17 cellular contexts compared by ENCODE assay signal in the genomic region with DNA sequence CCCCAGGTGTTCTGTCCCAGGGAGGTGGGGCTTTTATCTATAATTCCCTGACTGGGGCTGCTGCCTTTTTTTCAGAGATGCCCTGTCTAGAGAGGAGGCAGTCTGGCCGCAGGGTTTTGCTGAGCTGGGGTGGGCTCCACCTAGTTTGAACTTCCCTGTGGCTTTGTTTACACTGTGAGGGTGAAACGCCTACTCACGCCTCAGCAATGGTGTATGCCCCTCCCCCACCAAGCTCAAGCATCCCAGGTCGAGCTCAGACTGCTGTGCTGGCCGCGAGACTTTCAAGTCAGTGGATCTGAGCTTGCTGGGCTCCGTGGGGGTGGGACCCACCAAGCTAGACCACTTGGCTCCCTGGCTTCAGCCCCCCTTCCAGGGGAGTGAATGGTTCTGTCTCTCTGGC.
DNase-seq lines count a peak whose midpoint lies in the region; ATAC-seq, FAIRE-seq and TF ChIP-seq lines count a peak whose summit lies in the region.
"Had no signal": no experiment of that assay in that cellular context is flagged by ENCODE, and none has a peak within 500 bp of the region (broad histone marks: within the 10 kb centered on the region; RNA-seq: fewer than 3 reads in every experiment).

No MANE protein-coding gene starts in this region.

- H2AFZ ChIP-seq in IMR-90 (replicated peaks; ENCODE audit: low read length, poor library complexity), result peak overlapping the region; percentile 58
- peak overlapping the region; percentile 81 for H2AFZ ChIP-seq in H1 (ENCODE audit: low read length)
- no peak overlapping the region for H2AFZ ChIP-seq in mesenchymal stem cell (ENCODE audit: low read depth, low read length)

- H3K9me3 ChIP-seq in IMR-90 (ENCODE audit: control insufficient read depth, insufficient read depth, low read length), result no peaks in the 10 kb centered on the region
- H3K9me3 ChIP-seq in H1 (ENCODE audit: insufficient read depth in 2 of 2, low read depth in 1 of 2, low read length in 1 of 2), result no peaks in the 10 kb centered on the region
- peaks cover 6% of the 10 kb centered on the region for H3K9me3 ChIP-seq in mesenchymal stem cell (ENCODE audit: control insufficient read depth, low read length)

- H3K4me3 Mint-ChIP-seq in nephron progenitor cell (no peak overlapping the region), HFFc6 (no peak overlapping the region)

- in situ Hi-C loops in IMR-90 (cut with MboI; ENCODE audit: low sequenced_read_pairs), result no loop called here

- H3K27ac ChIP-seq in IMR-90 (ENCODE audit: insufficient read depth, low read length), result no peak overlapping the region
- peak overlapping the region; percentile 45; the same call in 1 of the 2 replicates for H3K27ac ChIP-seq in H1 (ENCODE audit: low read depth, low read length)
- H3K27ac ChIP-seq in mesenchymal stem cell (ENCODE audit: low read length, poor library complexity, severe bottlenecking), result no peak overlapping the region
- H3K27ac ChIP-seq: 22Rv1; BLaER1 treated with 17β-estradiol and CSF1 and Interleukin-3, amounts not matched to agents 10 nM and 100 nM had no signal

- H2BK12ac ChIP-seq in H1 (ENCODE audit: low read depth, low read length), result no peak overlapping the region
- no peak overlapping the region for H2BK12ac ChIP-seq in mesenchymal stem cell (ENCODE audit: low read length in 2 of 2)

- no peak overlapping the region for H2BK120ac ChIP-seq in IMR-90 (ENCODE audit: low read depth, low read length)
- H2BK120ac ChIP-seq in H1 (replicated peaks; ENCODE audit: low read depth, low read length), result no peak overlapping the region
- no peak overlapping the region for H2BK120ac ChIP-seq in mesenchymal stem cell (ENCODE audit: low read depth, low read length)

- H3K23ac ChIP-seq in IMR-90 (ENCODE audit: low read depth, low read length), result no peak overlapping the region
- H3K23ac ChIP-seq in H1 (ENCODE audit: insufficient read length), result no peak overlapping the region
- no peak overlapping the region for H3K23ac ChIP-seq in mesenchymal stem cell (ENCODE audit: low read length in 2 of 2)

- H2AK9ac ChIP-seq in IMR-90 (replicated peaks; ENCODE audit: low read depth, low read length, poor library complexity), result no peak overlapping the region

- H4K8ac ChIP-seq in IMR-90 (ENCODE audit: low read depth in 2 of 2, low read length in 2 of 2), result no peak overlapping the region
- H4K8ac ChIP-seq in H1 (ENCODE audit: extremely low read depth, insufficient read depth, low read length), result peak overlapping the region; percentile 79; the same call in 1 of the 2 replicates
- H4K8ac ChIP-seq in mesenchymal stem cell (ENCODE audit: low read length), result no peak overlapping the region

- H4K91ac ChIP-seq in IMR-90 (ENCODE audit: insufficient read depth, low read depth, low read length) (no peak overlapping the region), H1 (replicated peaks; ENCODE audit: insufficient read length, low read length) (no peak overlapping the region), mesenchymal stem cell (ENCODE audit: low read length) (no peak overlapping the region)

- no peak for TF ChIP-seq POLR2A in IMR-90 (IDR thresholded peaks at IDR 0.05; ENCODE audit: low read depth, low read length)
- TF ChIP-seq POLR2A in H1 (IDR thresholded peaks at IDR 0.05; ENCODE audit: control extremely low read depth in 1 of 2, low read depth in 2 of 2, low read length in 2 of 2), result no peak

- H3K4ac ChIP-seq in IMR-90 (ENCODE audit: low read depth, low read length), result no peak overlapping the region
- H3K4ac ChIP-seq in H1 (replicated peaks; ENCODE audit: insufficient read length, low read depth, low read length), result no peak overlapping the region
- H3K4ac ChIP-seq in mesenchymal stem cell (ENCODE audit: low read depth in 1 of 2, low read length in 2 of 2), result no peak overlapping the region

- H2AK5ac ChIP-seq in IMR-90 (ENCODE audit: low read depth, low read length), result no peak overlapping the region
- H2AK5ac ChIP-seq in H1 (ENCODE audit: low read depth, low read length), result no peak overlapping the region
- no peak overlapping the region for H2AK5ac ChIP-seq in mesenchymal stem cell (ENCODE audit: low read length, severe bottlenecking)

- H3K79me1 ChIP-seq in IMR-90 (ENCODE audit: low read depth in 1 of 2, low read length in 2 of 2) (no peaks in the 10 kb centered on the region), H1 (ENCODE audit: low read depth, low read length) (no peaks in the 10 kb centered on the region), mesenchymal stem cell (replicated peaks; ENCODE audit: low read length, poor library complexity, severe bottlenecking) (no peaks in the 10 kb centered on the region)

- no peak overlapping the region for H3K18ac ChIP-seq in IMR-90 (ENCODE audit: low read depth, low read length)
- no peak overlapping the region for H3K18ac ChIP-seq in H1 (ENCODE audit: extremely low read depth, low read length)
- H3K18ac ChIP-seq in mesenchymal stem cell (ENCODE audit: low read depth in 1 of 2, low read length in 2 of 2), result no peak overlapping the region

- no peak for TF ChIP-seq EP300 in H1 (IDR thresholded peaks at IDR 0.05; ENCODE audit: borderline replicate concordance in 1 of 2, low read depth in 2 of 2, low read length in 2 of 2)

- no peak overlapping the region for H3K27ac Mint-ChIP-seq in nephron progenitor cell
- H3K27ac Mint-ChIP-seq in HFFc6, result no peak overlapping the region

- WGBS in IMR-90 (ENCODE audit: extremely low coverage in 2 of 2, insufficient read length in 1 of 2), 2 experiments, result 0% methylated on average over 2 of the region's 7 CpGs; no CpG with 5 or more reads in 1 of the 2 experiments
- 80% methylated on average over 7 of the region's 7 CpGs; no CpG with 5 or more reads in 1 of the 2 experiments for WGBS in H1 (ENCODE audit: extremely low coverage in 1 of 2, insufficient coverage in 1 of 2, insufficient read length in 1 of 2, insufficient replicate concordance in 2 of 2, low coverage in 1 of 2, low lambda C conversion rate in 2 of 2, missing lambda C conversion rate in 1 of 2), 2 experiments
- WGBS in mesenchymal stem cell, result 40% methylated on average over 7 of the region's 7 CpGs

- H3K27me3 ChIP-seq in IMR-90 (ENCODE audit: control insufficient read depth, insufficient read depth, low read length) (no peaks in the 10 kb centered on the region), H1 (replicated peaks in 1 of 4; ENCODE audit: control insufficient read depth in 3 of 4, extremely low read depth in 1 of 4, insufficient read depth in 3 of 4, low read length in 3 of 4) (peaks cover 0 to 1% (median 0%) of the 10 kb centered on the region in 4 experiments; a peak in 1 of 7 replicates), mesenchymal stem cell (ENCODE audit: control insufficient read depth in 1 of 2, insufficient read depth in 1 of 2, low read length in 2 of 2) (no peaks in the 10 kb centered on the region)
- H3K27me3 ChIP-seq: BLaER1 treated with 17β-estradiol and CSF1 and Interleukin-3, amounts not matched to agents 10 nM and 100 nM had no signal

- peaks cover 15% of the 10 kb centered on the region for H3K9me3 Mint-ChIP-seq in nephron progenitor cell
- H3K9me3 Mint-ChIP-seq in HFFc6, result peaks cover 2% of the 10 kb centered on the region

- H2BK5ac ChIP-seq in IMR-90 (ENCODE audit: low read depth, low read length, poor library complexity, severe bottlenecking) (no peak overlapping the region), H1 (ENCODE audit: low read depth, low read length) (no peak overlapping the region), mesenchymal stem cell (ENCODE audit: low read depth, low read length, poor library complexity, severe bottlenecking) (no peak overlapping the region)

- no peaks in the 10 kb centered on the region for H3K4me1 ChIP-seq in IMR-90 (ENCODE audit: control insufficient read depth, insufficient read depth, low read length)
- peaks cover 0 to 7% (median 0%) of the 10 kb centered on the region in 4 experiments; a peak in 2 of 7 replicates for H3K4me1 ChIP-seq in H1 (replicated peaks in 1 of 4; ENCODE audit: control insufficient read depth in 3 of 4, insufficient read depth in 4 of 4, low read length in 3 of 4)
- H3K4me1 ChIP-seq in mesenchymal stem cell (ENCODE audit: control insufficient read depth, insufficient read depth, low read depth, low read length), result no peaks in the 10 kb centered on the region
- H3K4me1 ChIP-seq: BLaER1 treated with 17β-estradiol and CSF1 and Interleukin-3, amounts not matched to agents 10 nM and 100 nM had no signal

- H3K36me3 ChIP-seq in IMR-90 (ENCODE audit: control insufficient read depth, insufficient read depth, low read length) (no peaks in the 10 kb centered on the region), H1 (ENCODE audit: control insufficient read depth in 2 of 4, insufficient read depth in 4 of 4, low read length in 3 of 4) (no peaks in the 10 kb centered on the region), mesenchymal stem cell (ENCODE audit: control insufficient read depth in 1 of 2, insufficient read depth in 2 of 2, low read depth in 1 of 2, low read length in 2 of 2) (no peaks in the 10 kb centered on the region)
- H3K36me3 ChIP-seq: BLaER1 treated with 17β-estradiol and CSF1 and Interleukin-3, amounts not matched to agents 10 nM and 100 nM had no signal

- H3K27me3 Mint-ChIP-seq in nephron progenitor cell (ENCODE audit: low read depth, poor library complexity) (peaks cover 3% of the 10 kb centered on the region), HFFc6 (ENCODE audit: insufficient read depth) (peaks cover 8% of the 10 kb centered on the region; the same call in 1 of the 2 replicates)

- no peak overlapping the region for H3K9ac ChIP-seq in IMR-90 (ENCODE audit: low read depth, low read length)
- no peak overlapping the region for H3K9ac ChIP-seq in H1 (replicated peaks in 1 of 4; ENCODE audit: extremely low read depth in 1 of 4, low read depth in 3 of 4, low read length in 3 of 4)
- no peak overlapping the region for H3K9ac ChIP-seq in mesenchymal stem cell (ENCODE audit: low read length)
- H3K9ac ChIP-seq: BLaER1 treated with 17β-estradiol and CSF1 and Interleukin-3, amounts not matched to agents 10 nM and 100 nM had no signal

- DNase-seq in NCI-H146 (lab: John Stamatoyannopoulos, UW) (peak; percentile 9), NCI-H146 treated with DMSO at 0.1 percent for 48 hours (lab: John Stamatoyannopoulos, UW; ENCODE audit: unreplicated experiment) (no peak), IMR-90 (no peak), H1 (ENCODE audit: low read depth in 1 of 2, low spot score in 2 of 2) (peak in 1 of 2 experiments; percentile 9), nephron progenitor cell (peak; percentile 21), HFFc6 (no peak), mesenchymal stem cell (no peak), EL (no peak)
- DNase-seq: GDM1, NCI-H1436, NCI-H2107, NCI-H446, RPMI8226, SW 1271 had no signal

- H4K20me1 ChIP-seq in IMR-90 (ENCODE audit: insufficient read depth, low read length) (no peaks in the 10 kb centered on the region), H1 (replicated peaks in 1 of 2; ENCODE audit: control insufficient read depth in 1 of 2, insufficient read depth in 2 of 2, low read length in 2 of 2) (no peaks in the 10 kb centered on the region)
- H4K20me1 ChIP-seq: BLaER1 treated with 17β-estradiol and CSF1 and Interleukin-3, amounts not matched to agents 10 nM and 100 nM had no signal

- H2BK15ac ChIP-seq in IMR-90 (ENCODE audit: low read depth, low read length) (no peak overlapping the region), H1 (ENCODE audit: low read length) (no peak overlapping the region), mesenchymal stem cell (ENCODE audit: low read depth, poor library complexity, severe bottlenecking) (no peak overlapping the region)

- CTCF ChIA-PET in IMR-90 (lab: Yijun Ruan, JAX), result no interaction called here
- CTCF ChIA-PET in H1 (lab: Charles Lee; ENCODE audit: partially characterized antibody), result interaction anchor here (0.7 kb wide), 1 partner anchor 53 kb away, joined by 3 read pairs; no protein-coding TSS in a partner anchor

- FAIRE-seq in H1 (lab: Jason Lieb, UNC), result no peak
- FAIRE-seq: GM19239 had no signal

- H2BK20ac ChIP-seq in IMR-90 (ENCODE audit: low read depth, low read length), result no peak overlapping the region
- no peak overlapping the region for H2BK20ac ChIP-seq in H1 (ENCODE audit: low read length)

- H3K4me2 ChIP-seq in IMR-90 (ENCODE audit: low read depth, low read length) (no peak overlapping the region), H1 (ENCODE audit: insufficient read depth in 1 of 2, low read depth in 2 of 2, low read length in 2 of 2) (no peak overlapping the region; a peak in 1 of 4 replicates), mesenchymal stem cell (ENCODE audit: low read length, poor library complexity, severe bottlenecking) (no peak overlapping the region)
- H3K4me2 ChIP-seq: BLaER1 treated with 17β-estradiol and CSF1 and Interleukin-3, amounts not matched to agents 10 nM and 100 nM had no signal

- H3K9me1 ChIP-seq in IMR-90 (ENCODE audit: insufficient read depth, low read length), result no peaks in the 10 kb centered on the region

- no peaks in the 10 kb centered on the region for H3K23me2 ChIP-seq in H1 (ENCODE audit: low read depth, low read length)

- dilution Hi-C loops in IMR-90 (cut with HindIII; ENCODE audit: low sequenced_read_pairs, unreplicated experiment), result no loop called here

- no peak overlapping the region for H4K5ac ChIP-seq in IMR-90 (ENCODE audit: low read depth, low read length)
- H4K5ac ChIP-seq in H1 (ENCODE audit: insufficient read length, low read depth, low read length), result no peak overlapping the region

- H3K56ac ChIP-seq in IMR-90 (ENCODE audit: extremely low read depth, insufficient read depth, low read length) (no peak overlapping the region), H1 (replicated peaks; ENCODE audit: insufficient read length, low read depth, low read length) (no peak overlapping the region)

- POLR2A ChIA-PET in IMR-90 (lab: Charles Lee; ENCODE audit: unreplicated experiment) (no interaction called here), H1 (lab: Charles Lee; ENCODE audit: partially characterized antibody) (no interaction called here)

- no peak for TF ChIP-seq CTCF in IMR-90 (conservative IDR thresholded peaks at IDR 0.05; ENCODE audit: low read depth, low read length)
- TF ChIP-seq CTCF in H1 (IDR thresholded peaks at IDR 0.05; ENCODE audit: control extremely low read depth in 1 of 3, insufficient read depth in 1 of 3, low read depth in 1 of 3, low read length in 3 of 3), result no peak
- no peak for TF ChIP-seq CTCF in nephron progenitor cell (IDR thresholded peaks at IDR 0.05)
- TF ChIP-seq CTCF in HFFc6 (IDR thresholded peaks at IDR 0.05), result no peak

- H3K4me1 Mint-ChIP-seq in nephron progenitor cell (peaks cover 11% of the 10 kb centered on the region), HFFc6 (ENCODE audit: low read depth) (no peaks in the 10 kb centered on the region)

- intact Hi-C loops in IMR-90 (cut with micrococcal nuclease), result no loop called here

- no peak for ATAC-seq in IMR-90 (ENCODE audit: low read depth)

- 0 out of 2 replicates have a peak overlapping the region, but pooled peaks have one; percentile 41 for H3K14ac ChIP-seq in IMR-90 (replicated peaks; ENCODE audit: low read depth, low read length)
- no peak overlapping the region for H3K14ac ChIP-seq in H1 (ENCODE audit: insufficient read length)
- no peak overlapping the region for H3K14ac ChIP-seq in mesenchymal stem cell (ENCODE audit: low read length in 2 of 2)

- H3K4me3 ChIP-seq in IMR-90 (ENCODE audit: insufficient read depth, low read depth, low read length) (no peak overlapping the region), H1 (ENCODE audit: extremely low read depth in 1 of 4, insufficient read depth in 2 of 4, low read depth in 3 of 4, low read length in 4 of 4) (no peak overlapping the region), mesenchymal stem cell (ENCODE audit: insufficient read depth in 1 of 2, low read depth in 1 of 2, low read length in 2 of 2) (no peak overlapping the region)
- H3K4me3 ChIP-seq: BLaER1 treated with 17β-estradiol and CSF1 and Interleukin-3, amounts not matched to agents 10 nM and 100 nM had no signal

- BruUV-seq in IMR-90 (replicated peaks; lab: Mats Ljungman, UMichigan), result no TSS peak

- no peaks in the 10 kb centered on the region for H3K79me2 ChIP-seq in H1 (ENCODE audit: control insufficient read depth in 1 of 2, insufficient read depth in 2 of 2, low read length in 2 of 2)

- TF ChIP-seq RAD21 in IMR-90 (IDR thresholded peaks at IDR 0.05; ENCODE audit: low read length) (no peak), H1 (IDR thresholded peaks at IDR 0.05 in 1 of 2, conservative IDR thresholded peaks at IDR 0.05 in 1 of 2; ENCODE audit: low read depth in 2 of 2, low read length in 2 of 2) (no peak)

- H3K36me3 Mint-ChIP-seq in nephron progenitor cell (ENCODE audit: low read depth) (no peaks in the 10 kb centered on the region), HFFc6 (ENCODE audit: low read depth) (peaks cover 15% of the 10 kb centered on the region)

Comparison
In these comparisons a context has a peak if more than half of its experiments do, and no peak if none do; other contexts are left out.
1. DNase-seq: peak in NCI-H146 (single experiment) and nephron progenitor cell (single experiment); none in NCI-H146 treated with DMSO at 0.1 percent for 48 hours (single experiment), IMR-90 (single experiment), HFFc6 (single experiment), mesenchymal stem cell (single experiment) and EL (single experiment).